Comparison of ENCODE assay signal across 34 cellular contexts in the genomic region with DNA sequence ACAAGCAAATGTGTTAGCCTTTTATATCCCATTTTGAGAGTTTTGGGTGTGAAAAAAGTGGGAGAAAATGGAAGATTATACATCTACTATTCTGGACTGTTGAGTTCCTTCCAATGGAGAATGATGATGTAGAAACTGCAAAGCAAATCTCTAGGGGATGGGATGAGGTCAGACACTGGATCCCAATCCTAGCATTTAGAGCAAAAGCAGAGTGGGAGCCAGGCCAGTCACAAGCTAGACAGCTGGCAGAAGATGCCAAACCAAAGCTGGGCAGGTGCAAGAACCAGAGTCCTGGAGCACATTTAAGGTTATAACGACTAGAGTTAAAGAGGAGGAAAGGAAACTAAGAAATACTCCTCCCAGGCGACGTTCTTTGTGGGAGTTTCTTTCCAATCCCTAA.
"Had no signal": no experiment of that assay in that cellular context is flagged by ENCODE, and none has a peak within 500 bp of the region (broad histone marks: within the 10 kb centered on the region; RNA-seq: fewer than 3 reads in every experiment).

No MANE protein-coding gene starts in this region.

- ATAC-seq: activated T-cell treated with anti-CD3 and anti-CD28 coated beads, Interleukin-2, amount 50 U/mL, for 72 hours; activated T-helper 17 cell treated with anti-CD3 and anti-CD28 coated beads, Interleukin-2, amount 50 U/mL, for 72 hours; Panc1; SK-N-SH treated with all-trans-retinoic acid at 6 μM for 48 hours; T-cell; T-helper 17 cell had no signal

- H3K27ac ChIP-seq: brain microvascular endothelial cell, VCaP had no signal

- H3K27ac Mint-ChIP-seq: activated CD4-positive, alpha-beta memory T cell treated with anti-CD3 and anti-CD28 coated beads, Interleukin-2, amount 10 ng/mL, durations not matched to agents 7 days and 5 days; activated naive CD8-positive, alpha-beta T cell treated with anti-CD3 and anti-CD28 coated beads for 36 hours; activated T-cell treated with anti-CD3 and anti-CD28 coated beads, Interleukin-2, amount 50 U/mL, for 72 hours; activated T-helper 17 cell treated with anti-CD3 and anti-CD28 coated beads, Interleukin-2, amount 50 U/mL, for 72 hours; T-cell; T-helper 17 cell had no signal

- DNase-seq: activated CD4-positive, alpha-beta memory T cell treated with anti-CD3 and anti-CD28 coated beads, Interleukin-2, amount 10 ng/mL, durations not matched to agents 7 days and 5 days; activated CD4-positive, alpha-beta T cell treated with anti-CD3 and anti-CD28 coated beads for 1 hour; activated CD4-positive, alpha-beta T cell treated with anti-CD3 and anti-CD28 coated beads for 48 hours; activated CD4-positive, CD25-positive, alpha-beta regulatory T cell; activated effector memory CD4-positive, alpha-beta T cell treated with anti-CD3 and anti-CD28 coated beads, Interleukin-2, amount 50 U/mL, for 16 hours; activated naive CD4-positive, alpha-beta T cell; activated naive CD4-positive, alpha-beta T cell treated with anti-CD3 and anti-CD28 coated beads, Interleukin-2, amount 50 U/mL, for 16 hours; activated naive CD8-positive, alpha-beta T cell treated with anti-CD3 and anti-CD28 coated beads for 36 hours; activated T-cell treated with anti-CD3 and anti-CD28 coated beads, Interleukin-2, amount 50 U/mL, for 1 hour; activated T-cell treated with anti-CD3 and anti-CD28 coated beads, Interleukin-2, amount 50 U/mL, for 72 hours; amniotic stem cell; aorta; brain microvascular endothelial cell; Kasumi-1; KG1; MM.1S; MV-4-11; NCI-H1092; NCI-H1436 treated with DMSO at 0.1 percent for 48 hours; NCI-H1694 treated with DMSO at 0.1 percent for 48 hours; NCI-H2029; NCI-H2107; NCI-H2171; NCI-H510A; NCI-H526; NCI-H774; SIG-M5; T-cell; T-helper 17 cell; T-helper 9 cell had no signal

- H3K27me3 ChIP-seq: brain microvascular endothelial cell had no signal

- H3K4me1 Mint-ChIP-seq: activated CD4-positive, alpha-beta memory T cell treated with anti-CD3 and anti-CD28 coated beads, Interleukin-2, amount 10 ng/mL, durations not matched to agents 7 days and 5 days; activated naive CD8-positive, alpha-beta T cell treated with anti-CD3 and anti-CD28 coated beads for 36 hours; activated T-helper 17 cell treated with anti-CD3 and anti-CD28 coated beads, Interleukin-2, amount 50 U/mL, for 72 hours; T-cell; T-helper 17 cell had no signal

- H3K27me3 Mint-ChIP-seq: activated CD4-positive, alpha-beta memory T cell treated with anti-CD3 and anti-CD28 coated beads, Interleukin-2, amount 10 ng/mL, durations not matched to agents 7 days and 5 days; activated naive CD8-positive, alpha-beta T cell treated with anti-CD3 and anti-CD28 coated beads for 36 hours had no signal

- H3K36me3 ChIP-seq: brain microvascular endothelial cell had no signal

- H3K36me3 Mint-ChIP-seq: activated naive CD8-positive, alpha-beta T cell treated with anti-CD3 and anti-CD28 coated beads for 36 hours; T-cell had no signal

- H3K4me3 Mint-ChIP-seq: activated CD4-positive, alpha-beta memory T cell treated with anti-CD3 and anti-CD28 coated beads, Interleukin-2, amount 10 ng/mL, durations not matched to agents 7 days and 5 days; activated naive CD8-positive, alpha-beta T cell treated with anti-CD3 and anti-CD28 coated beads for 36 hours; activated T-cell treated with anti-CD3 and anti-CD28 coated beads, Interleukin-2, amount 50 U/mL, for 72 hours; activated T-helper 17 cell treated with anti-CD3 and anti-CD28 coated beads, Interleukin-2, amount 50 U/mL, for 72 hours; T-cell; T-helper 17 cell had no signal

- H3K9me3 Mint-ChIP-seq: activated CD4-positive, alpha-beta memory T cell treated with anti-CD3 and anti-CD28 coated beads, Interleukin-2, amount 10 ng/mL, durations not matched to agents 7 days and 5 days; activated naive CD8-positive, alpha-beta T cell treated with anti-CD3 and anti-CD28 coated beads for 36 hours; activated T-cell treated with anti-CD3 and anti-CD28 coated beads, Interleukin-2, amount 50 U/mL, for 72 hours; activated T-helper 17 cell treated with anti-CD3 and anti-CD28 coated beads, Interleukin-2, amount 50 U/mL, for 72 hours; T-cell had no signal
